1 cellular context compared by ENCODE assay signal in genomic region chr9:36793277-36793676, GRCh38.
A peak's percentile ranks its signal among the peaks of the same experiment; 100 is the strongest.
TF ChIP-seq lines count a peak whose summit lies in the region.

No MANE protein-coding gene starts in this region.

TF ChIP-seq in GM12878, 131 proteins besides CTCF, POLR2A, EP300 and RAD21:
- TF ChIP-seq CBX5 (IDR thresholded peaks at IDR 0.05; ENCODE audit: low read depth) (peak; percentile 44; the same call in 1 of the 2 replicates), TCF3 (IDR thresholded peaks at IDR 0.05; ENCODE audit: borderline replicate concordance, insufficient read depth, low read depth, low read length) (no peak)
